In the genomic region with DNA sequence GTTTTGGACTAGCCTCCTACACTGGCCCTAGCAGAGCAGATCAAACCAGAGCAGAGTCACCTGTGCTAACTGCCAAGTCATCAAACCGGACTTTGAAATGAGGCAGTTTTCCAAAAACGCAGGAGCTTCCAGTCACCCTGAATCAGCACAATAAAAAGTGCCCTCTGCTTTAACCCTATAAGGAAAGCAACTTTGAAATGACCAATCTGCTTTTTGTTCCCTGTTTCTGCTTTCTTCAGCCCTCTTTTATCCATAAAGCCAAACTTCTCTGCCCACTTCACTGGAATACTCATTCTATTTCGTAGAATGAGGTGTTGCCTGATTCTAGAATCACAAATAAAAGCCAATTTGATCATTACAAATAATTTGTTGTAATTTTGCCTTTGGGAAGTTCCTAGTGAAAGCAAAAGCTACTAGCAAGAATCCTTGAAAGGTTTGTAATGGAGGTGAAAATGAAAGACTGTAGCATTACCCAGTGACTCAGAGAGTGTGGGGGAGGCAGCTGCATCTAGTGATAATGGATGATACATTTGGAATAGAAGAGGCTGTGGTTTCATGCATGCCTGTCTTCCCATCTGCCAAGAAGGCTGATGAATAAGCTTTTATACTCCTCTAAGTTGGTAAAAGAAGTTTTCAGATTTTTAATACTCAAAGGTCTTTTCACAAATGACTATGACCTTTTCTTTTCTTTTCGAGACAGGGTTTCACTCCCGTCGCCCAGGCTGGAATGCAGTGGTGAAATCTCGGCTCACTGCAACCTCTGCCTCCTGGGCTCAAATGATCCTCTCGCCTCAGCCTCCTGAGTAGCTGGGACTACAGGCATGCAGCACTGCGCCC, we compare ENCODE assay signal across 1 cellular context.
TF ChIP-seq lines count a peak whose summit lies in the region.

No MANE protein-coding gene starts in this region.

TF ChIP-seq in K562, 482 proteins besides CTCF, POLR2A, EP300 and RAD21 (continues in another document):
- TF ChIP-seq MBD2 (IDR thresholded peaks at IDR 0.05; ENCODE audit: borderline replicate concordance, low read depth) (no peak), CSDE1 (IDR thresholded peaks at IDR 0.05) (no peak), ZNF584 (CRISPR knock-in tag; IDR thresholded peaks at IDR 0.05; ENCODE audit: low read depth) (no peak), POLR2AphosphoS5 (IDR thresholded peaks at IDR 0.05; ENCODE audit: control insufficient read depth, insufficient read depth, low read depth, low read length) (peak; percentile 54; the same call in 1 of the 2 replicates), PTRF (tag; IDR thresholded peaks at IDR 0.05) (no peak), POLR2B (IDR thresholded peaks at IDR 0.05; ENCODE audit: low read depth, partially characterized antibody) (no peak), ASH1L (IDR thresholded peaks at IDR 0.05; ENCODE audit: borderline replicate concordance, low read depth, partially characterized antibody) (no peak), FOXM1 (IDR thresholded peaks at IDR 0.05; ENCODE audit: low read depth) (peak; percentile 44), FOXM1 (CRISPR knock-in tag; IDR thresholded peaks at IDR 0.05; ENCODE audit: low read depth) (no peak), HIVEP1 (CRISPR knock-in tag; IDR thresholded peaks at IDR 0.05) (no peak), MED1 (CRISPR knock-in tag; IDR thresholded peaks at IDR 0.05; ENCODE audit: borderline replicate concordance) (no peak), TCF7 (IDR thresholded peaks at IDR 0.05; ENCODE audit: borderline replicate concordance) (no peak), SOX6 (IDR thresholded peaks at IDR 0.05) (peak; percentile 47), MIER1 (IDR thresholded peaks at IDR 0.05; ENCODE audit: low read depth) (no peak), YBX1 (IDR thresholded peaks at IDR 0.05) (no peak), PHF21A (IDR thresholded peaks at IDR 0.05; ENCODE audit: borderline replicate concordance, low read depth) (no peak), ZNF830 (CRISPR knock-in tag; IDR thresholded peaks at IDR 0.05) (no peak), RAD51 (IDR thresholded peaks at IDR 0.05; ENCODE audit: borderline replicate concordance, low read depth) (no peak), CHD4 (IDR thresholded peaks at IDR 0.05; ENCODE audit: insufficient read depth, insufficient replicate concordance, low read depth, low read length, poor library complexity, severe bottlenecking) (no peak), SMAD4 (CRISPR knock-in tag; conservative IDR thresholded peaks at IDR 0.05) (no peak), HCFC1 (IDR thresholded peaks at IDR 0.05; ENCODE audit: low read depth, low read length) (no peak), NCOA6 (IDR thresholded peaks at IDR 0.05) (no peak), DIDO1 (tag; IDR thresholded peaks at IDR 0.05; ENCODE audit: low read depth) (no peak), ARID1B (IDR thresholded peaks at IDR 0.05) (peak; percentile 96), PHF8 (IDR thresholded peaks at IDR 0.05; ENCODE audit: borderline replicate concordance, low read length) (no peak), ZNF174 (CRISPR knock-in tag; IDR thresholded peaks at IDR 0.05) (no peak), ZNF408 (CRISPR knock-in tag; IDR thresholded peaks at IDR 0.05; ENCODE audit: low read depth) (no peak), DNMT1 (IDR thresholded peaks at IDR 0.05) (no peak), NCOA1 (IDR thresholded peaks at IDR 0.05; ENCODE audit: low read depth) (0 out of 2 replicates have a peak, but pooled peaks have one; percentile 40), U2AF1 (optimal IDR thresholded peaks at IDR 0.05; ENCODE audit: low read depth, low read length) (no peak)
- TF ChIP-seq, protein P1, sequence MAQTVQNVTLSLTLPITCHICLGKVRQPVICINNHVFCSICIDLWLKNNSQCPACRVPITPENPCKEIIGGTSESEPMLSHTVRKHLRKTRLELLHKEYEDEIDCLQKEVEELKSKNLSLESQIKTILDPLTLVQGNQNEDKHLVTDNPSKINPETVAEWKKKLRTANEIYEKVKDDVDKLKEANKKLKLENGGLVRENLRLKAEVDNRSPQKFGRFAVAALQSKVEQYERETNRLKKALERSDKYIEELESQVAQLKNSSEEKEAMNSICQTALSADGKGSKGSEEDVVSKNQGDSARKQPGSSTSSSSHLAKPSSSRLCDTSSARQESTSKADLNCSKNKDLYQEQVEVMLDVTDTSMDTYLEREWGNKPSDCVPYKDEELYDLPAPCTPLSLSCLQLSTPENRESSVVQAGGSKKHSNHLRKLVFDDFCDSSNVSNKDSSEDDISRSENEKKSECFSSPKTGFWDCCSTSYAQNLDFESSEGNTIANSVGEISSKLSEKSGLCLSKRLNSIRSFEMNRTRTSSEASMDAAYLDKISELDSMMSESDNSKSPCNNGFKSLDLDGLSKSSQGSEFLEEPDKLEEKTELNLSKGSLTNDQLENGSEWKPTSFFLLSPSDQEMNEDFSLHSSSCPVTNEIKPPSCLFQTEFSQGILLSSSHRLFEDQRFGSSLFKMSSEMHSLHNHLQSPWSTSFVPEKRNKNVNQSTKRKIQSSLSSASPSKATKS (CRISPR knock-in tag; IDR thresholded peaks at IDR 0.05) = no peak
- TF ChIP-seq, protein P2, sequence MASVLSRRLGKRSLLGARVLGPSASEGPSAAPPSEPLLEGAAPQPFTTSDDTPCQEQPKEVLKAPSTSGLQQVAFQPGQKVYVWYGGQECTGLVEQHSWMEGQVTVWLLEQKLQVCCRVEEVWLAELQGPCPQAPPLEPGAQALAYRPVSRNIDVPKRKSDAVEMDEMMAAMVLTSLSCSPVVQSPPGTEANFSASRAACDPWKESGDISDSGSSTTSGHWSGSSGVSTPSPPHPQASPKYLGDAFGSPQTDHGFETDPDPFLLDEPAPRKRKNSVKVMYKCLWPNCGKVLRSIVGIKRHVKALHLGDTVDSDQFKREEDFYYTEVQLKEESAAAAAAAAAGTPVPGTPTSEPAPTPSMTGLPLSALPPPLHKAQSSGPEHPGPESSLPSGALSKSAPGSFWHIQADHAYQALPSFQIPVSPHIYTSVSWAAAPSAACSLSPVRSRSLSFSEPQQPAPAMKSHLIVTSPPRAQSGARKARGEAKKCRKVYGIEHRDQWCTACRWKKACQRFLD (CRISPR knock-in tag; IDR thresholded peaks at IDR 0.05) = peak; percentile 69; the same call in 1 of the 2 replicates
- TF ChIP-seq, protein P3, sequence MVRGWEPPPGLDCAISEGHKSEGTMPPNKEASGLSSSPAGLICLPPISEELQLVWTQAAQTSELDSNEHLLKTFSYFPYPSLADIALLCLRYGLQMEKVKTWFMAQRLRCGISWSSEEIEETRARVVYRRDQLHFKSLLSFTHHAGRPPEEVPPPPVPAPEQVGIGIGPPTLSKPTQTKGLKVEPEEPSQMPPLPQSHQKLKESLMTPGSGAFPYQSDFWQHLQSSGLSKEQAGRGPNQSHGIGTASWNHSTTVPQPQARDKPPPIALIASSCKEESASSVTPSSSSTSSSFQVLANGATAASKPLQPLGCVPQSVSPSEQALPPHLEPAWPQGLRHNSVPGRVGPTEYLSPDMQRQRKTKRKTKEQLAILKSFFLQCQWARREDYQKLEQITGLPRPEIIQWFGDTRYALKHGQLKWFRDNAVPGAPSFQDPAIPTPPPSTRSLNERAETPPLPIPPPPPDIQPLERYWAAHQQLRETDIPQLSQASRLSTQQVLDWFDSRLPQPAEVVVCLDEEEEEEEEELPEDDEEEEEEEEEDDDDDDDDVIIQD (CRISPR knock-in tag; IDR thresholded peaks at IDR 0.05) = no peak
- TF ChIP-seq, protein P4, sequence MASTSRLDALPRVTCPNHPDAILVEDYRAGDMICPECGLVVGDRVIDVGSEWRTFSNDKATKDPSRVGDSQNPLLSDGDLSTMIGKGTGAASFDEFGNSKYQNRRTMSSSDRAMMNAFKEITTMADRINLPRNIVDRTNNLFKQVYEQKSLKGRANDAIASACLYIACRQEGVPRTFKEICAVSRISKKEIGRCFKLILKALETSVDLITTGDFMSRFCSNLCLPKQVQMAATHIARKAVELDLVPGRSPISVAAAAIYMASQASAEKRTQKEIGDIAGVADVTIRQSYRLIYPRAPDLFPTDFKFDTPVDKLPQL (IDR thresholded peaks at IDR 0.05; ENCODE audit: extremely low read depth, insufficient read length) = no peak
- TF ChIP-seq, protein P5, sequence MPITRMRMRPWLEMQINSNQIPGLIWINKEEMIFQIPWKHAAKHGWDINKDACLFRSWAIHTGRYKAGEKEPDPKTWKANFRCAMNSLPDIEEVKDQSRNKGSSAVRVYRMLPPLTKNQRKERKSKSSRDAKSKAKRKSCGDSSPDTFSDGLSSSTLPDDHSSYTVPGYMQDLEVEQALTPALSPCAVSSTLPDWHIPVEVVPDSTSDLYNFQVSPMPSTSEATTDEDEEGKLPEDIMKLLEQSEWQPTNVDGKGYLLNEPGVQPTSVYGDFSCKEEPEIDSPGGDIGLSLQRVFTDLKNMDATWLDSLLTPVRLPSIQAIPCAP (CRISPR knock-in tag; IDR thresholded peaks at IDR 0.05; ENCODE audit: borderline replicate concordance) = no peak
- TF ChIP-seq, protein P6, sequence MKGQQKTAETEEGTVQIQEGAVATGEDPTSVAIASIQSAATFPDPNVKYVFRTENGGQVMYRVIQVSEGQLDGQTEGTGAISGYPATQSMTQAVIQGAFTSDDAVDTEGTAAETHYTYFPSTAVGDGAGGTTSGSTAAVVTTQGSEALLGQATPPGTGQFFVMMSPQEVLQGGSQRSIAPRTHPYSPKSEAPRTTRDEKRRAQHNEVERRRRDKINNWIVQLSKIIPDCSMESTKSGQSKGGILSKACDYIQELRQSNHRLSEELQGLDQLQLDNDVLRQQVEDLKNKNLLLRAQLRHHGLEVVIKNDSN (CRISPR knock-in tag; IDR thresholded peaks at IDR 0.05) = no peak
- TF ChIP-seq, protein P7, sequence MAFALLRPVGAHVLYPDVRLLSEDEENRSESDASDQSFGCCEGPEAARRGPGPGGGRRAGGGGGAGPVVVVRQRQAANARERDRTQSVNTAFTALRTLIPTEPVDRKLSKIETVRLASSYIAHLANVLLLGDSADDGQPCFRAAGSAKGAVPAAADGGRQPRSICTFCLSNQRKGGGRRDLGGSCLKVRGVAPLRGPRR (CRISPR knock-in tag; IDR thresholded peaks at IDR 0.05) = no peak
- TF ChIP-seq, protein P8, sequence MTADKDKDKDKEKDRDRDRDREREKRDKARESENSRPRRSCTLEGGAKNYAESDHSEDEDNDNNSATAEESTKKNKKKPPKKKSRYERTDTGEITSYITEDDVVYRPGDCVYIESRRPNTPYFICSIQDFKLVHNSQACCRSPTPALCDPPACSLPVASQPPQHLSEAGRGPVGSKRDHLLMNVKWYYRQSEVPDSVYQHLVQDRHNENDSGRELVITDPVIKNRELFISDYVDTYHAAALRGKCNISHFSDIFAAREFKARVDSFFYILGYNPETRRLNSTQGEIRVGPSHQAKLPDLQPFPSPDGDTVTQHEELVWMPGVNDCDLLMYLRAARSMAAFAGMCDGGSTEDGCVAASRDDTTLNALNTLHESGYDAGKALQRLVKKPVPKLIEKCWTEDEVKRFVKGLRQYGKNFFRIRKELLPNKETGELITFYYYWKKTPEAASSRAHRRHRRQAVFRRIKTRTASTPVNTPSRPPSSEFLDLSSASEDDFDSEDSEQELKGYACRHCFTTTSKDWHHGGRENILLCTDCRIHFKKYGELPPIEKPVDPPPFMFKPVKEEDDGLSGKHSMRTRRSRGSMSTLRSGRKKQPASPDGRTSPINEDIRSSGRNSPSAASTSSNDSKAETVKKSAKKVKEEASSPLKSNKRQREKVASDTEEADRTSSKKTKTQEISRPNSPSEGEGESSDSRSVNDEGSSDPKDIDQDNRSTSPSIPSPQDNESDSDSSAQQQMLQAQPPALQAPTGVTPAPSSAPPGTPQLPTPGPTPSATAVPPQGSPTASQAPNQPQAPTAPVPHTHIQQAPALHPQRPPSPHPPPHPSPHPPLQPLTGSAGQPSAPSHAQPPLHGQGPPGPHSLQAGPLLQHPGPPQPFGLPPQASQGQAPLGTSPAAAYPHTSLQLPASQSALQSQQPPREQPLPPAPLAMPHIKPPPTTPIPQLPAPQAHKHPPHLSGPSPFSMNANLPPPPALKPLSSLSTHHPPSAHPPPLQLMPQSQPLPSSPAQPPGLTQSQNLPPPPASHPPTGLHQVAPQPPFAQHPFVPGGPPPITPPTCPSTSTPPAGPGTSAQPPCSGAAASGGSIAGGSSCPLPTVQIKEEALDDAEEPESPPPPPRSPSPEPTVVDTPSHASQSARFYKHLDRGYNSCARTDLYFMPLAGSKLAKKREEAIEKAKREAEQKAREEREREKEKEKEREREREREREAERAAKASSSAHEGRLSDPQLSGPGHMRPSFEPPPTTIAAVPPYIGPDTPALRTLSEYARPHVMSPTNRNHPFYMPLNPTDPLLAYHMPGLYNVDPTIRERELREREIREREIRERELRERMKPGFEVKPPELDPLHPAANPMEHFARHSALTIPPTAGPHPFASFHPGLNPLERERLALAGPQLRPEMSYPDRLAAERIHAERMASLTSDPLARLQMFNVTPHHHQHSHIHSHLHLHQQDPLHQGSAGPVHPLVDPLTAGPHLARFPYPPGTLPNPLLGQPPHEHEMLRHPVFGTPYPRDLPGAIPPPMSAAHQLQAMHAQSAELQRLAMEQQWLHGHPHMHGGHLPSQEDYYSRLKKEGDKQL (CRISPR knock-in tag; IDR thresholded peaks at IDR 0.05; ENCODE audit: borderline replicate concordance) = no peak
- TF ChIP-seq, protein P9, sequence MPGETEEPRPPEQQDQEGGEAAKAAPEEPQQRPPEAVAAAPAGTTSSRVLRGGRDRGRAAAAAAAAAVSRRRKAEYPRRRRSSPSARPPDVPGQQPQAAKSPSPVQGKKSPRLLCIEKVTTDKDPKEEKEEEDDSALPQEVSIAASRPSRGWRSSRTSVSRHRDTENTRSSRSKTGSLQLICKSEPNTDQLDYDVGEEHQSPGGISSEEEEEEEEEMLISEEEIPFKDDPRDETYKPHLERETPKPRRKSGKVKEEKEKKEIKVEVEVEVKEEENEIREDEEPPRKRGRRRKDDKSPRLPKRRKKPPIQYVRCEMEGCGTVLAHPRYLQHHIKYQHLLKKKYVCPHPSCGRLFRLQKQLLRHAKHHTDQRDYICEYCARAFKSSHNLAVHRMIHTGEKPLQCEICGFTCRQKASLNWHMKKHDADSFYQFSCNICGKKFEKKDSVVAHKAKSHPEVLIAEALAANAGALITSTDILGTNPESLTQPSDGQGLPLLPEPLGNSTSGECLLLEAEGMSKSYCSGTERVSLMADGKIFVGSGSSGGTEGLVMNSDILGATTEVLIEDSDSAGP (CRISPR knock-in tag; IDR thresholded peaks at IDR 0.05) = no peak
- TF ChIP-seq, protein P10, sequence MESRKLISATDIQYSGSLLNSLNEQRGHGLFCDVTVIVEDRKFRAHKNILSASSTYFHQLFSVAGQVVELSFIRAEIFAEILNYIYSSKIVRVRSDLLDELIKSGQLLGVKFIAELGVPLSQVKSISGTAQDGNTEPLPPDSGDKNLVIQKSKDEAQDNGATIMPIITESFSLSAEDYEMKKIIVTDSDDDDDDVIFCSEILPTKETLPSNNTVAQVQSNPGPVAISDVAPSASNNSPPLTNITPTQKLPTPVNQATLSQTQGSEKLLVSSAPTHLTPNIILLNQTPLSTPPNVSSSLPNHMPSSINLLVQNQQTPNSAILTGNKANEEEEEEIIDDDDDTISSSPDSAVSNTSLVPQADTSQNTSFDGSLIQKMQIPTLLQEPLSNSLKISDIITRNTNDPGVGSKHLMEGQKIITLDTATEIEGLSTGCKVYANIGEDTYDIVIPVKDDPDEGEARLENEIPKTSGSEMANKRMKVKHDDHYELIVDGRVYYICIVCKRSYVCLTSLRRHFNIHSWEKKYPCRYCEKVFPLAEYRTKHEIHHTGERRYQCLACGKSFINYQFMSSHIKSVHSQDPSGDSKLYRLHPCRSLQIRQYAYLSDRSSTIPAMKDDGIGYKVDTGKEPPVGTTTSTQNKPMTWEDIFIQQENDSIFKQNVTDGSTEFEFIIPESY (CRISPR knock-in tag; IDR thresholded peaks at IDR 0.05) = no peak
- TF ChIP-seq, protein P11, sequence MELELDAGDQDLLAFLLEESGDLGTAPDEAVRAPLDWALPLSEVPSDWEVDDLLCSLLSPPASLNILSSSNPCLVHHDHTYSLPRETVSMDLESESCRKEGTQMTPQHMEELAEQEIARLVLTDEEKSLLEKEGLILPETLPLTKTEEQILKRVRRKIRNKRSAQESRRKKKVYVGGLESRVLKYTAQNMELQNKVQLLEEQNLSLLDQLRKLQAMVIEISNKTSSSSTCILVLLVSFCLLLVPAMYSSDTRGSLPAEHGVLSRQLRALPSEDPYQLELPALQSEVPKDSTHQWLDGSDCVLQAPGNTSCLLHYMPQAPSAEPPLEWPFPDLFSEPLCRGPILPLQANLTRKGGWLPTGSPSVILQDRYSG (tag; conservative IDR thresholded peaks at IDR 0.05; ENCODE audit: low read depth) = no peak
